ENCODE assay signal across 15 cellular contexts in genomic region chr6:133368664-133369063, GRCh38.
DNase-seq lines count a peak whose midpoint lies in the region; ATAC-seq and TF ChIP-seq lines count a peak whose summit lies in the region.
"Had no signal": no experiment of that assay in that cellular context is flagged by ENCODE, and none has a peak within 500 bp of the region (broad histone marks: within the 10 kb centered on the region; RNA-seq: fewer than 3 reads in every experiment).

No MANE protein-coding gene starts in this region.

- TF ChIP-seq CTCF in MM.1S (IDR thresholded peaks at IDR 0.05; ENCODE audit: low read length) (peak; percentile 55), hepatocyte (IDR thresholded peaks at IDR 0.05; ENCODE audit: poor library complexity) (peak; percentile 12), omental fat pad (IDR thresholded peaks at IDR 0.05) (no peak)

- no peaks in the 10 kb centered on the region for H3F3A ChIP-seq in MM.1S (ENCODE audit: insufficient read depth, low read length)

- ATAC-seq in sciatic nerve (no peak), omental fat pad (ENCODE audit: low FRiP score) (no peak)

- DNase-seq in Daoy (ENCODE audit: low read depth) (peak; percentile 19), MM.1S (peak; percentile 68), OCI-M1 (lab: John Stamatoyannopoulos, UW) (peak; percentile 28), hepatocyte (ENCODE audit: low spot score) (no peak), immature natural killer cell (no peak), sciatic nerve (ENCODE audit: low spot score) (no peak), omental fat pad (ENCODE audit: low spot score) (no peak), H7 (no peak)
- DNase-seq: activated CD4-positive, alpha-beta memory T cell treated with anti-CD3 and anti-CD28 coated beads, Interleukin-2, amount 10 ng/mL, durations not matched to agents 7 days and 5 days; activated effector memory CD4-positive, alpha-beta T cell treated with Interleukin-2 at 50 U/mL for 16 hours; heart right ventricle had no signal

- intact Hi-C loops in sciatic nerve (cut with DNase I), result no loop called here

- 74% methylated on average over 5 of the region's 5 CpGs for WGBS in hepatocyte (ENCODE audit: low lambda C conversion rate, missing lambda C conversion rate)

- H2AFZ ChIP-seq in MM.1S (ENCODE audit: low read length) (no peak overlapping the region), hepatocyte (no peak overlapping the region)

- peaks cover 0 to 4% (median 0%) of the 10 kb centered on the region in 3 donors for H3K27me3 Mint-ChIP-seq in immature natural killer cell (ENCODE audit: low read depth in 3 of 3)
- H3K27me3 Mint-ChIP-seq: activated CD4-positive, alpha-beta memory T cell treated with anti-CD3 and anti-CD28 coated beads, Interleukin-2, amount 10 ng/mL, durations not matched to agents 7 days and 5 days had no signal

- no peaks in the 10 kb centered on the region for H3K4me1 ChIP-seq in MM.1S (ENCODE audit: low read length)
- H3K4me1 ChIP-seq in hepatocyte (ENCODE audit: insufficient read depth), result no peaks in the 10 kb centered on the region

- H3K9me2 ChIP-seq in MM.1S (replicated peaks; ENCODE audit: insufficient read depth, low read length) (no peaks in the 10 kb centered on the region), hepatocyte (replicated peaks; ENCODE audit: insufficient read depth) (no peaks in the 10 kb centered on the region)

- H3K36me3 ChIP-seq in MM.1S (replicated peaks; ENCODE audit: insufficient read depth, low read length) (no peaks in the 10 kb centered on the region), hepatocyte (replicated peaks; ENCODE audit: insufficient read depth, low read depth) (no peaks in the 10 kb centered on the region), H7 (replicated peaks; ENCODE audit: control insufficient read depth, insufficient read depth, low read length) (no peaks in the 10 kb centered on the region)
- H3K36me3 ChIP-seq: heart right ventricle had no signal

- H3K27ac Mint-ChIP-seq in immature natural killer cell, result no peak overlapping the region
- H3K27ac Mint-ChIP-seq: activated CD4-positive, alpha-beta memory T cell treated with anti-CD3 and anti-CD28 coated beads, Interleukin-2, amount 10 ng/mL, durations not matched to agents 7 days and 5 days; T-helper 2 cell treated with Interferon-gamma antibody and Interleukin-4, amounts not matched to agents 5 μg/mL and 100 μg/mL, for 36 hours had no signal

- H4K20me1 ChIP-seq in MM.1S (ENCODE audit: insufficient read depth, low read length) (no peaks in the 10 kb centered on the region), hepatocyte (ENCODE audit: insufficient read depth, poor library complexity, severe bottlenecking) (no peaks in the 10 kb centered on the region)
- H4K20me1 ChIP-seq: BLaER1 had no signal

- H3K27ac ChIP-seq in MM.1S (ENCODE audit: low read length) (peak overlapping the region; percentile 39; the same call in 1 of the 2 replicates), hepatocyte (no peak overlapping the region)
- H3K27ac ChIP-seq: BLaER1, heart right ventricle had no signal

- H3K4me3 Mint-ChIP-seq in immature natural killer cell, result no peak overlapping the region
- H3K4me3 Mint-ChIP-seq: activated CD4-positive, alpha-beta memory T cell treated with anti-CD3 and anti-CD28 coated beads, Interleukin-2, amount 10 ng/mL, durations not matched to agents 7 days and 5 days; neural crest cell; T-helper 2 cell treated with Interferon-gamma antibody and Interleukin-4, amounts not matched to agents 5 μg/mL and 100 μg/mL, for 36 hours had no signal

- H3K27me3 ChIP-seq in MM.1S (replicated peaks; ENCODE audit: insufficient read depth, low read length) (no peaks in the 10 kb centered on the region), hepatocyte (no peaks in the 10 kb centered on the region), H7 (ENCODE audit: control insufficient read depth, insufficient read depth, low read length) (no peaks in the 10 kb centered on the region)
- H3K27me3 ChIP-seq: BLaER1, heart right ventricle had no signal

- no peaks in the 10 kb centered on the region for H3K9me3 ChIP-seq in MM.1S (replicated peaks; ENCODE audit: insufficient read depth, low read length)
- H3K9me3 ChIP-seq in hepatocyte (ENCODE audit: low read depth), result no peaks in the 10 kb centered on the region
- H3K9me3 ChIP-seq: heart right ventricle had no signal

- H3K4me3 ChIP-seq in MM.1S (ENCODE audit: low read length) (peak overlapping the region; percentile 21; the same call in 1 of the 2 replicates), hepatocyte (no peak overlapping the region), H7 (ENCODE audit: insufficient read depth, low read depth, low read length) (no peak overlapping the region)
- H3K4me3 ChIP-seq: BLaER1, heart right ventricle, smooth muscle cell had no signal

- H3K36me3 Mint-ChIP-seq in immature natural killer cell, result no peaks in the 10 kb centered on the region

- H3K4me1 Mint-ChIP-seq in immature natural killer cell, result no peaks in the 10 kb centered on the region
- H3K4me1 Mint-ChIP-seq: activated CD4-positive, alpha-beta memory T cell treated with anti-CD3 and anti-CD28 coated beads, Interleukin-2, amount 10 ng/mL, durations not matched to agents 7 days and 5 days; neural crest cell had no signal

- no peak overlapping the region for H3K9ac ChIP-seq in MM.1S (ENCODE audit: low read length)
- H3K9ac ChIP-seq: BLaER1 had no signal

- peak overlapping the region; percentile 57 for H3K4me2 ChIP-seq in MM.1S (ENCODE audit: low read depth, low read length)
- H3K4me2 ChIP-seq in hepatocyte, result no peak overlapping the region
- H3K4me2 ChIP-seq: BLaER1, smooth muscle cell had no signal

- H3K9me3 Mint-ChIP-seq in immature natural killer cell, result peaks cover 0 to 6% (median 0%) of the 10 kb centered on the region in 6 donors
- H3K9me3 Mint-ChIP-seq: activated CD4-positive, alpha-beta memory T cell treated with anti-CD3 and anti-CD28 coated beads, Interleukin-2, amount 10 ng/mL, durations not matched to agents 7 days and 5 days; neural crest cell; T-helper 2 cell treated with Interferon-gamma antibody and Interleukin-4, amounts not matched to agents 5 μg/mL and 100 μg/mL, for 36 hours had no signal

- no peaks in the 10 kb centered on the region for H3K79me2 ChIP-seq in MM.1S (ENCODE audit: low read length)
- H3K79me2 ChIP-seq in hepatocyte, result no peaks in the 10 kb centered on the region

Comparison
In these comparisons a context has a peak if more than half of its experiments do, and no peak if none do; other contexts are left out.
1. DNase-seq: peak in Daoy (single experiment), MM.1S (single experiment) and OCI-M1 (single experiment); none in hepatocyte (single experiment), immature natural killer cell (0 of 3), sciatic nerve (single experiment), omental fat pad (single experiment) and H7 (single experiment).
2. CTCF ChIP-seq: peak in MM.1S (single experiment) and hepatocyte (single experiment); none in omental fat pad (0 of 3).